ENCODE assay signal across 28 cellular contexts in genomic region chr13:77406644-77407440, GRCh38.
"Had no signal": no experiment of that assay in that cellular context is flagged by ENCODE, and none has a peak within 500 bp of the region (broad histone marks: within the 10 kb centered on the region; RNA-seq: fewer than 3 reads in every experiment).

No MANE protein-coding gene starts in this region.

- H3K9me3 ChIP-seq: SK-N-SH had no signal

- H3K36me3 ChIP-seq: brain microvascular endothelial cell, cardiac muscle cell had no signal

- H3K4me2 ChIP-seq: SK-N-SH had no signal

- DNase-seq: activated CD4-positive, alpha-beta memory T cell treated with anti-CD3 and anti-CD28 coated beads, Interleukin-2, amount 10 ng/mL, durations not matched to agents 7 days and 5 days; activated CD4-positive, alpha-beta T cell treated with anti-CD3 and anti-CD28 coated beads, Interleukin-2, amount 50 U/mL, for 1 hour; activated CD4-positive, CD25-positive, alpha-beta regulatory T cell; activated gamma-delta T cell; activated naive CD4-positive, alpha-beta T cell treated with anti-CD3 and anti-CD28 coated beads for 36 hours; activated T-cell treated with anti-CD3 and anti-CD28 coated beads for 4 hours; activated T-cell treated with anti-CD3 and anti-CD28 coated beads, Interleukin-2, amount 50 U/mL, for 48 hours; amygdala; brain microvascular endothelial cell; Kasumi-1; NCI-H1048; NCI-H146; NCI-H187 treated with DMSO at 0.1 percent for 48 hours; NCI-H2227 treated with DMSO at 0.1 percent for 48 hours; NCI-H446 treated with DMSO at 0.1 percent for 48 hours; NCI-H524 treated with DMSO at 0.1 percent for 48 hours; NCI-H748 treated with DMSO at 0.1 percent for 48 hours; OCI-M1; RPMI8226; SK-N-SH; T-helper 1 cell had no signal

- H3K4me3 ChIP-seq: cardiac muscle cell, K562 had no signal

- H3K27me3 ChIP-seq: brain microvascular endothelial cell, cardiac muscle cell had no signal

- H3K9ac ChIP-seq: SK-N-SH had no signal

- H3K27ac ChIP-seq: brain microvascular endothelial cell, cardiac muscle cell, VCaP had no signal

- ATAC-seq: activated T-helper 17 cell treated with anti-CD3 and anti-CD28 coated beads, Interleukin-2, amount 50 U/mL, for 72 hours; K562; Panc1; Right ventricle myocardium inferior had no signal

- FAIRE-seq: astrocyte, K562 had no signal
